Comparison of ENCODE assay signal across 11 cellular contexts in the genomic region with DNA sequence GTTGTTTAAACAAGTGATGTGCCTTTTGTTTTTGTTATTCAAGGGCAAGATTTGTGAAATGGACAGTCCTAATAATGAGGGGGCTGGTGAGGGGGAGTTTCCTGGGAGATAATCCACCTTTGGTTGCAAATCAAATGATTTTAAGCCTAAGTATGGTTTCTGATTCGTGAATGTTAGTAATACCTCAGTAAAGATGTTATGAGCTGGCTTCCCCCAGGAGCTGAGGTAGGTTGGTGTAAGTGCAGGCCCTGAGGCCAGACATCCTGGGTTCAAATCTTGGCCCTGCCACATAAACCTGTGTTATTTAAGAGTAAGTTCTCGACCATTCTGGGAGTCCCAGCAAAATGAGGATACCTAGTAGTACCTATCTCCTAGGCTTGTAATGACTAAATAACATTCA. TPM values are rescaled to one million over a fixed set of nuclear protein-coding genes. Genes with fewer than 3 reads are reported as not detected.
DNase-seq lines count a peak whose midpoint lies in the region; ATAC-seq and TF ChIP-seq lines count a peak whose summit lies in the region.
"Had no signal": no experiment of that assay in that cellular context is flagged by ENCODE, and none has a peak within 500 bp of the region (broad histone marks: within the 10 kb centered on the region; RNA-seq: fewer than 3 reads in every experiment).

No MANE protein-coding gene starts in this region.

- intact Hi-C loops in heart right ventricle (cut with DNase I), result loop anchor here in 5 of 10 donors (5.0 to 10.0 kb wide), 5 partner anchors 59 to 89 kb away; a partner anchor contains a TSS
- intact Hi-C loops in right cardiac atrium (cut with DNase I), result loop anchor here in 2 of 4 donors (10.0 kb wide), 1 partner anchor 87 kb away; no protein-coding TSS in a partner anchor
- intact Hi-C loops in upper lobe of right lung (cut with DNase I), result no loop called here

- H3K9me3 Mint-ChIP-seq in activated T-helper 17 cell treated with anti-CD3 and anti-CD28 coated beads, Interleukin-2, amount 50 U/mL, for 72 hours, result no peaks in the 10 kb centered on the region

- H3K27ac ChIP-seq in heart right ventricle (peak overlapping the region in 4 of 10 donors; percentile 55 to 94 (median 86)), right cardiac atrium (ENCODE audit: low read length) (no peak overlapping the region), upper lobe of right lung (peak overlapping the region; percentile 17)

- no peak for TF ChIP-seq CTCF in heart right ventricle (IDR thresholded peaks at IDR 0.05)
- TF ChIP-seq CTCF in upper lobe of right lung (IDR thresholded peaks at IDR 0.05), result no peak

- H3K4me1 Mint-ChIP-seq in activated T-helper 17 cell treated with anti-CD3 and anti-CD28 coated beads, Interleukin-2, amount 50 U/mL, for 72 hours, result peaks cover 34% of the 10 kb centered on the region

- H3K4me3 ChIP-seq in heart right ventricle (peak overlapping the region in 6 of 10 donors; percentile 77 to 100 (median 86)), right cardiac atrium (ENCODE audit: low read length) (no peak overlapping the region), mononuclear cell (ENCODE audit: low read length) (peak overlapping the region; percentile 71), upper lobe of right lung (peak overlapping the region; percentile 95)

- peaks cover 7% of the 10 kb centered on the region for H3K36me3 Mint-ChIP-seq in activated T-helper 17 cell treated with anti-CD3 and anti-CD28 coated beads, Interleukin-2, amount 50 U/mL, for 72 hours (ENCODE audit: low read depth)

- no peaks in the 10 kb centered on the region for H3K9me3 ChIP-seq in heart right ventricle
- no peaks in the 10 kb centered on the region for H3K9me3 ChIP-seq in right cardiac atrium (ENCODE audit: control insufficient read depth, low read length)
- no peaks in the 10 kb centered on the region for H3K9me3 ChIP-seq in mononuclear cell (ENCODE audit: low read depth, low read length)
- no peaks in the 10 kb centered on the region for H3K9me3 ChIP-seq in upper lobe of right lung

- ATAC-seq in heart right ventricle (no peak), right cardiac atrium (no peak), upper lobe of right lung (no peak), GM19397 (IDR thresholded peaks at IDR 0.05; ENCODE audit: unreplicated experiment) (no peak), GM19351 (IDR thresholded peaks at IDR 0.05; ENCODE audit: unreplicated experiment) (no peak)
- no peak for ATAC-seq in activated T-helper 17 cell treated with anti-CD3 and anti-CD28 coated beads, Interleukin-2, amount 50 U/mL, for 72 hours (replicated peaks)

- no peak for DNase-seq in heart right ventricle
- no peak for DNase-seq in right cardiac atrium
- DNase-seq in upper lobe of right lung, result no peak
- DNase-seq in dermis blood vessel endothelial cell, result no peak
- DNase-seq: DMS153 had no signal

- H3K36me3 ChIP-seq in heart right ventricle (peaks cover 0 to 11% (median 0%) of the 10 kb centered on the region in 9 donors), upper lobe of right lung (no peaks in the 10 kb centered on the region)

- H3K4me3 Mint-ChIP-seq in activated T-helper 17 cell treated with anti-CD3 and anti-CD28 coated beads, Interleukin-2, amount 50 U/mL, for 72 hours, result peak overlapping the region; percentile 99

- peaks cover 6 to 26% (median 24%) of the 10 kb centered on the region in 9 donors for H3K4me1 ChIP-seq in heart right ventricle
- H3K4me1 ChIP-seq in right cardiac atrium (ENCODE audit: control insufficient read depth, insufficient read depth, low read length), result no peaks in the 10 kb centered on the region
- H3K4me1 ChIP-seq in mononuclear cell (ENCODE audit: insufficient read depth, low read length), result peaks cover 24% of the 10 kb centered on the region
- H3K4me1 ChIP-seq in upper lobe of right lung, result peaks cover 20% of the 10 kb centered on the region

- no peaks in the 10 kb centered on the region for H3K27me3 Mint-ChIP-seq in activated T-helper 17 cell treated with anti-CD3 and anti-CD28 coated beads, Interleukin-2, amount 50 U/mL, for 72 hours

- H3K27ac Mint-ChIP-seq in activated T-helper 17 cell treated with anti-CD3 and anti-CD28 coated beads, Interleukin-2, amount 50 U/mL, for 72 hours, result peak overlapping the region; percentile 95

- WGBS in heart right ventricle, 2 donors, result 84 to 85% methylated on average over 2 of the region's 2 CpGs
- 88% methylated on average over 2 of the region's 2 CpGs for WGBS in right cardiac atrium

- H3K27me3 ChIP-seq in heart right ventricle, result no peaks in the 10 kb centered on the region
- no peaks in the 10 kb centered on the region for H3K27me3 ChIP-seq in right cardiac atrium (ENCODE audit: control insufficient read depth, insufficient read depth)
- no peaks in the 10 kb centered on the region for H3K27me3 ChIP-seq in mononuclear cell (ENCODE audit: insufficient read depth, low read length)
- H3K27me3 ChIP-seq in upper lobe of right lung, result no peaks in the 10 kb centered on the region

RNA-seq across cellular contexts. Expression of a gene that starts 1.5 kb away (rescaled TPM):
- total RNA-seq in heart right ventricle, result 10 to 100 TPM; 10.8 to 23.9 (median 14.0) TPM
- polyA plus RNA-seq in heart right ventricle, result 1 to 10 TPM; 2.1 to 2.8 TPM
- 10 to 100 TPM; 13.2 to 20.1 (median 16.2) TPM for total RNA-seq in right cardiac atrium
- 3.0 TPM for polyA plus RNA-seq in right cardiac atrium
- total RNA-seq in activated T-helper 17 cell treated with anti-CD3 and anti-CD28 coated beads, Interleukin-2, amount 50 U/mL, for 72 hours, result 10 to 100 TPM in 1 of 2 donors, 1 to 10 TPM in 1; 9.8 to 11.8 TPM
- 35.9 TPM for total RNA-seq in mononuclear cell
- 50.7 TPM for total RNA-seq in upper lobe of right lung
- 16.5 and 18.5 TPM in 2 replicates for total RNA-seq in dermis blood vessel endothelial cell

RNA-seq across cellular contexts. Expression of a gene that starts 13.1 kb away (rescaled TPM):
- total RNA-seq in heart right ventricle, result not detected
- not detected for polyA plus RNA-seq in heart right ventricle
- total RNA-seq in right cardiac atrium, result under 1 TPM in 1 of 4 donors, not detected in 3; 0.38 TPM
- polyA plus RNA-seq in right cardiac atrium, result not detected
- not detected for total RNA-seq in activated T-helper 17 cell treated with anti-CD3 and anti-CD28 coated beads, Interleukin-2, amount 50 U/mL, for 72 hours
- total RNA-seq in mononuclear cell, result 0.21 TPM
- total RNA-seq in upper lobe of right lung, result 0.41 TPM
- total RNA-seq in dermis blood vessel endothelial cell, result not detected in 2 replicates
- total RNA-seq: LHCN-M2; T-helper 1 cell treated with Interleukin-12 subunit alpha and Interleukin-12 subunit beta and Interleukin-4 antibody, amounts not matched to agents 30 ng/mL and 1 ng/mL, for 36 hours had no signal

RNA-seq across cellular contexts. Expression of a gene that starts 36.2 kb away (rescaled TPM):
- total RNA-seq in heart right ventricle (1 to 10 TPM; 1.2 to 4.7 (median 2.3) TPM), right cardiac atrium (1 to 10 TPM; 2.4 to 6.8 (median 5.6) TPM), mononuclear cell (6.0 TPM), upper lobe of right lung (6.3 TPM), dermis blood vessel endothelial cell (1.0 and 3.6 TPM in 2 replicates)
- polyA plus RNA-seq in heart right ventricle (1 to 10 TPM; 3.7 to 8.9 TPM), right cardiac atrium (6.3 TPM)
- total RNA-seq in activated T-helper 17 cell treated with anti-CD3 and anti-CD28 coated beads, Interleukin-2, amount 50 U/mL, for 72 hours, result 10 to 100 TPM; 14.3 to 21.8 TPM
